In genomic region chr9:79617395-79617794, GRCh38 we compare ENCODE assay signal across 14 cellular contexts. TPM values are rescaled to one million over a fixed set of nuclear protein-coding genes. Genes with fewer than 3 reads are reported as not detected.
A peak's percentile ranks its signal among the peaks of the same experiment; 100 is the strongest.
DNase-seq lines count a peak whose midpoint lies in the region; ATAC-seq and TF ChIP-seq lines count a peak whose summit lies in the region.
"Had no signal": no experiment of that assay in that cellular context is flagged by ENCODE, and none has a peak within 500 bp of the region (broad histone marks: within the 10 kb centered on the region; RNA-seq: fewer than 3 reads in every experiment).

No MANE protein-coding gene starts in this region.

- WGBS in heart left ventricle, 4 donors: 49 to 61% (median 52%) methylated on average over 4 of the region's 4 CpGs

- H3K9me3 ChIP-seq in heart left ventricle: no peaks in the 10 kb centered on the region
- H3K9me3 ChIP-seq in gastrocnemius medialis: no peaks in the 10 kb centered on the region
- H3K9me3 ChIP-seq: upper lobe of right lung had no signal

- no peaks in the 10 kb centered on the region for H3K36me3 ChIP-seq in heart left ventricle
- H3K36me3 ChIP-seq in gastrocnemius medialis: no peaks in the 10 kb centered on the region
- H3K36me3 ChIP-seq: upper lobe of right lung had no signal

- H3K4me1 ChIP-seq in heart left ventricle (peaks cover 0 to 27% (median 13%) of the 10 kb centered on the region in 12 donors), gastrocnemius medialis (peaks cover 54 to 62% of the 10 kb centered on the region in 2 donors)

- DNase-seq in EH (ENCODE audit: low read depth): peak; percentile 62
- peak; percentile 69 for DNase-seq in astrocyte of the spinal cord (ENCODE audit: low read depth, low spot score)
- DNase-seq in heart left ventricle: peak in 3 of 5 donors; percentile 19 to 40 (median 19)
- DNase-seq in gastrocnemius medialis: peak in 1 of 2 donors; percentile 22
- no peak for DNase-seq in activated CD8-positive, alpha-beta memory T cell treated with anti-CD3 and anti-CD28 coated beads, Interleukin-2, amount 50 U/mL, for 48 hours
- DNase-seq in activated CD4-positive, CD25-positive, alpha-beta regulatory T cell (lab: John Stamatoyannopoulos, UW): no peak
- DNase-seq in DMS53 treated with DMSO at 0.1 percent for 48 hours (lab: John Stamatoyannopoulos, UW; ENCODE audit: unreplicated experiment): no peak
- DNase-seq in NCI-H510A (lab: John Stamatoyannopoulos, UW): no peak
- DNase-seq: activated CD4-positive, alpha-beta T cell treated with anti-CD3 and anti-CD28 coated beads, Interleukin-2, amount 10 ng/mL, durations not matched to agents 7 days and 5 days; EL; NCI-H1694 treated with DMSO at 0.1 percent for 48 hours; NCI-H774; upper lobe of right lung had no signal

- in situ Hi-C loops in astrocyte of the spinal cord (cut with HindIII; ENCODE audit: low sequenced_read_pairs): no loop called here
- in situ Hi-C loops in gastrocnemius medialis (cut with MboI; ENCODE audit: low sequenced_read_pairs in 4 of 4): no loop called here

- H3K4me3 ChIP-seq in astrocyte of the spinal cord (ENCODE audit: low read depth, low read length) (no peak overlapping the region), heart left ventricle (no peak overlapping the region), gastrocnemius medialis (no peak overlapping the region)
- H3K4me3 ChIP-seq: upper lobe of right lung had no signal

- intact Hi-C loops in heart left ventricle (cut with DNase I) (no loop called here), gastrocnemius medialis (cut with DNase I; ENCODE audit: low total_unique reads) (loop anchor here (2.0 kb wide), 1 partner anchor 47 kb away; the partner anchor contains the start of gene TLE4)

- H3K27me3 ChIP-seq in heart left ventricle: no peaks in the 10 kb centered on the region
- no peaks in the 10 kb centered on the region for H3K27me3 ChIP-seq in gastrocnemius medialis
- H3K27me3 ChIP-seq: upper lobe of right lung had no signal

- peak overlapping the region in 1 of 12 donors; percentile 8 for H3K27ac ChIP-seq in heart left ventricle
- peak overlapping the region; percentile 50 to 73 (median 66) for H3K27ac ChIP-seq in gastrocnemius medialis
- H3K27ac ChIP-seq: KMS-11, upper lobe of right lung had no signal

- ATAC-seq in heart left ventricle: peak in 3 of 4 donors; percentile 46 to 64 (median 47)
- peak in 1 of 2 donors; percentile 41 for ATAC-seq in gastrocnemius medialis
- ATAC-seq: upper lobe of right lung had no signal

- TF ChIP-seq POLR2A in heart left ventricle (IDR thresholded peaks at IDR 0.05) (no peak), gastrocnemius medialis (IDR thresholded peaks at IDR 0.05) (no peak)

- TF ChIP-seq CTCF in astrocyte of the spinal cord (IDR thresholded peaks at IDR 0.05; ENCODE audit: low read depth, low read length) (no peak), heart left ventricle (IDR thresholded peaks at IDR 0.05) (no peak), gastrocnemius medialis (IDR thresholded peaks at IDR 0.05 in 4 of 5, conservative IDR thresholded peaks at IDR 0.05 in 1 of 5) (no peak)

RNA-seq across cellular contexts. Expression of gene TLE4, which starts 45.6 kb away (rescaled TPM):
- total RNA-seq in heart left ventricle: 10 to 100 TPM in 8 of 9 donors, 1 to 10 TPM in 1; 8.4 to 23.9 (median 16.7) TPM
- polyA plus RNA-seq in heart left ventricle: 1 to 10 TPM; 3.7 to 7.7 TPM
- total RNA-seq in gastrocnemius medialis: 10 to 100 TPM; 30.1 to 64.6 (median 43.4) TPM

Comparison
In these comparisons a context has a peak if more than half of its experiments do, and no peak if none do; other contexts are left out.
1. DNase-seq: peak in EH (single experiment), astrocyte of the spinal cord (single experiment) and heart left ventricle (3 of 5); none in activated CD8-positive, alpha-beta memory T cell treated with anti-CD3 and anti-CD28 coated beads, Interleukin-2, amount 50 U/mL, for 48 hours (single experiment), activated CD4-positive, CD25-positive, alpha-beta regulatory T cell (0 of 4), DMS53 treated with DMSO at 0.1 percent for 48 hours (single experiment) and NCI-H510A (single experiment).